ENCODE assay signal across 8 cellular contexts in genomic region chr4:132123870-132124623, GRCh38.
DNase-seq lines count a peak whose midpoint lies in the region; TF ChIP-seq lines count a peak whose summit lies in the region.

No MANE protein-coding gene starts in this region.

- no peak overlapping the region for H3K56ac ChIP-seq in H9 (ENCODE audit: insufficient read length, low read depth, low read length)

- H3K79me1 ChIP-seq in H9 (ENCODE audit: insufficient read depth, low read depth, low read length, poor library complexity, severe bottlenecking): no peaks in the 10 kb centered on the region

- H3K27ac ChIP-seq in H9 (ENCODE audit: insufficient read length, low read depth, low read length): peak overlapping the region; percentile 10

- H2BK12ac ChIP-seq in H9 (ENCODE audit: insufficient read length, low read depth, low read length): no peak overlapping the region

- no CpG with 5 or more reads among the region's 15 CpGs for WGBS in H9 (ENCODE audit: extremely low coverage, insufficient read length, low lambda C conversion rate)

- H3K4me1 Mint-ChIP-seq in H9: peaks cover 45 to 53% of the 10 kb centered on the region in 2 experiments

- no peaks in the 10 kb centered on the region for H3K27me3 ChIP-seq in H9 (ENCODE audit: insufficient read depth, low read length)

- no peak overlapping the region for H2BK15ac ChIP-seq in H9 (ENCODE audit: low read depth, low read length)

- H4K8ac ChIP-seq in H9 (replicated peaks; ENCODE audit: insufficient read length, low read depth, low read length): no peak overlapping the region

- H3K14ac ChIP-seq in H9 (ENCODE audit: insufficient read depth, low read length): no peak overlapping the region

- peak overlapping the region; percentile 83 for H2BK20ac ChIP-seq in H9 (ENCODE audit: low read depth, low read length, poor library complexity, severe bottlenecking)

- peak overlapping the region in 1 of 2 experiments; percentile 15; a peak in 1 of 5 replicates for H3K4me3 Mint-ChIP-seq in H9

- H3T11ph ChIP-seq in H9 (ENCODE audit: low read length): no peak overlapping the region

- H3K4ac ChIP-seq in H9 (ENCODE audit: low read depth, low read length): no peak overlapping the region

- peaks cover 3% of the 10 kb centered on the region for H3K27me3 Mint-ChIP-seq in H9 (ENCODE audit: low read depth)

- H2BK120ac ChIP-seq in H9 (ENCODE audit: low read depth, low read length, poor library complexity, severe bottlenecking): no peak overlapping the region

- no peaks in the 10 kb centered on the region for H3K23me2 ChIP-seq in H9 (ENCODE audit: insufficient read length, low read depth, low read length, poor library complexity, severe bottlenecking)

- H3K27ac Mint-ChIP-seq in H9: peak overlapping the region; percentile 21 to 89 (median 75); a peak in 5 of 7 replicates

- H3K9me3 ChIP-seq in H9 (ENCODE audit: control insufficient read depth, low read depth, low read length): no peaks in the 10 kb centered on the region

- no peak for TF ChIP-seq CTCF in H9 (conservative IDR thresholded peaks at IDR 0.05)

- H3K9me3 Mint-ChIP-seq in H9: peaks cover 20 to 24% of the 10 kb centered on the region in 2 experiments

- H4K91ac ChIP-seq in H9 (ENCODE audit: insufficient read length, low read depth, low read length): no peak overlapping the region

- H3K4me2 ChIP-seq in H9 (ENCODE audit: insufficient read depth, insufficient read length, low read length): peak overlapping the region; percentile 11

- H3K36me3 Mint-ChIP-seq in H9 (ENCODE audit: insufficient read depth in 1 of 3, low read depth in 3 of 3): peaks cover 24 to 45% (median 32%) of the 10 kb centered on the region in 3 experiments

- H4K5ac ChIP-seq in H9 (ENCODE audit: insufficient read length, low read depth, low read length): no peak overlapping the region

- H3K79me2 ChIP-seq in H9 (ENCODE audit: insufficient read depth, low read length): no peaks in the 10 kb centered on the region

- no peak overlapping the region for H3K23ac ChIP-seq in H9 (ENCODE audit: insufficient read length, low read depth, low read length)

- H4K20me1 ChIP-seq in H9 (ENCODE audit: control insufficient read depth, insufficient read depth, insufficient read length): no peaks in the 10 kb centered on the region

- H3K4me1 ChIP-seq in H9 (ENCODE audit: insufficient read depth, low read length): peaks cover 3% of the 10 kb centered on the region; the same call in 1 of the 2 replicates

- peak overlapping the region; percentile 6 for H3K9ac ChIP-seq in H9 (ENCODE audit: extremely low read depth, insufficient read length, low read length)

- no peak overlapping the region for H2AFZ ChIP-seq in H9 (ENCODE audit: low read length)

- no peak overlapping the region for H3K18ac ChIP-seq in H9 (ENCODE audit: insufficient read length, low read depth, low read length)

- no peak overlapping the region for H2AK5ac ChIP-seq in H9 (ENCODE audit: insufficient read length, low read length)

- DNase-seq in ELR (ENCODE audit: low read depth): peak; percentile 5
- peak; percentile 30 for DNase-seq in H9
- DNase-seq in NCI-H1105 treated with DMSO at 0.1 percent for 48 hours (lab: John Stamatoyannopoulos, UW): peak; percentile 37
- peak; percentile 17 for DNase-seq in fibroblast of peridontal ligament (ENCODE audit: extremely low read depth)
- no peak for DNase-seq in NCI-H187 (lab: John Stamatoyannopoulos, UW)
- DNase-seq in SIG-M5 treated with dmso at 0.1 percent for 504 hours (lab: John Stamatoyannopoulos, UW; ENCODE audit: unreplicated experiment): no peak
- DNase-seq in NCI-H345 treated with DMSO at 0.1 percent for 48 hours (lab: John Stamatoyannopoulos, UW; ENCODE audit: unreplicated experiment): no peak
- no peak for DNase-seq in AG08395 (ENCODE audit: low spot score)

- no peak overlapping the region for H2BK5ac ChIP-seq in H9 (ENCODE audit: insufficient read length, low read length)

Comparison
In these comparisons a context has a peak if more than half of its experiments do, and no peak if none do; other contexts are left out.
1. DNase-seq: peak in ELR (single experiment), H9 (single experiment), NCI-H1105 treated with DMSO at 0.1 percent for 48 hours (single experiment) and fibroblast of peridontal ligament (single experiment); none in NCI-H187 (0 of 2), SIG-M5 treated with dmso at 0.1 percent for 504 hours (single experiment), NCI-H345 treated with DMSO at 0.1 percent for 48 hours (single experiment) and AG08395 (single experiment).